In the genomic region with DNA sequence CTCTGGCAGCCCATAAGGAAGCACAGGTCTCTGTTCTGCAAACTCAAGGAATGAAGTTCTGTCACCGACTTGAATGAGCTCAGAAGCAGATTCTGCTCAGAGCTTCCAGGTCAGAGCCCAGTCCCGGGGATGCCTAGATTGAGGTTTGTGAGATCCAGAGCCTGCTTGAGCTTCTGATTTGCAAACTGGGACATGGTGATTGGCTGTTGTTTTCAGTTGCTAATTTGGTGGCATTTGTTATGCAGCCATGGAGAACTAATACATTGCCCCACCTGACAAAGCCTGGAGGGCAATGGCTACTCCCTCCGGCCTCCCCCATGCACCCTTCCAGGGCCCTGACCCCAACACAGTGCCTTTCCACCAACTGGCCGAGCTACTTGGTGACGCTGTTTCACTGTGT, we compare ENCODE assay signal across 24 cellular contexts.
"Had no signal": no experiment of that assay in that cellular context is flagged by ENCODE, and none has a peak within 500 bp of the region (broad histone marks: within the 10 kb centered on the region; RNA-seq: fewer than 3 reads in every experiment).

No MANE protein-coding gene starts in this region.

- H3K4me1 Mint-ChIP-seq: activated naive CD4-positive, alpha-beta T cell treated with anti-CD3 and anti-CD28 coated beads, Interleukin-2, amount 10 ng/mL, durations not matched to agents 7 days and 5 days; activated naive CD8-positive, alpha-beta T cell treated with anti-CD3 and anti-CD28 coated beads, Interleukin-2, amount 50 U/mL, for 24 hours; immature natural killer cell; nephron; T-helper 17 cell had no signal

- H3K36me3 Mint-ChIP-seq: activated CD4-positive, alpha-beta memory T cell treated with anti-CD3 and anti-CD28 coated beads for 36 hours; activated naive CD4-positive, alpha-beta T cell treated with anti-CD3 and anti-CD28 coated beads, Interleukin-2, amount 10 ng/mL, durations not matched to agents 7 days and 5 days; type B pancreatic cell had no signal

- H3K4me3 Mint-ChIP-seq: activated CD4-positive, alpha-beta memory T cell treated with anti-CD3 and anti-CD28 coated beads for 36 hours; activated naive CD4-positive, alpha-beta T cell treated with anti-CD3 and anti-CD28 coated beads, Interleukin-2, amount 10 ng/mL, durations not matched to agents 7 days and 5 days; activated naive CD8-positive, alpha-beta T cell treated with anti-CD3 and anti-CD28 coated beads, Interleukin-2, amount 50 U/mL, for 24 hours; dendritic cell treated with granulocyte-macrophage colony-stimulating factor and Interleukin-4, amounts not matched to agents 40 ng/mL and 50 ng/mL, for 4 days; immature natural killer cell; nephron; T-helper 17 cell; type B pancreatic cell had no signal

- H3K27me3 Mint-ChIP-seq: activated CD4-positive, alpha-beta memory T cell treated with anti-CD3 and anti-CD28 coated beads for 36 hours; activated naive CD4-positive, alpha-beta T cell treated with anti-CD3 and anti-CD28 coated beads, Interleukin-2, amount 10 ng/mL, durations not matched to agents 7 days and 5 days; activated naive CD8-positive, alpha-beta T cell treated with anti-CD3 and anti-CD28 coated beads, Interleukin-2, amount 50 U/mL, for 24 hours; dendritic cell treated with granulocyte-macrophage colony-stimulating factor and Interleukin-4, amounts not matched to agents 40 ng/mL and 50 ng/mL, for 4 days; T-helper 17 cell had no signal

- H3K27ac Mint-ChIP-seq: activated CD4-positive, alpha-beta memory T cell treated with anti-CD3 and anti-CD28 coated beads for 36 hours; activated naive CD4-positive, alpha-beta T cell treated with anti-CD3 and anti-CD28 coated beads, Interleukin-2, amount 10 ng/mL, durations not matched to agents 7 days and 5 days; activated naive CD8-positive, alpha-beta T cell treated with anti-CD3 and anti-CD28 coated beads, Interleukin-2, amount 50 U/mL, for 24 hours; dendritic cell treated with granulocyte-macrophage colony-stimulating factor and Interleukin-4, amounts not matched to agents 40 ng/mL and 50 ng/mL, for 4 days; immature natural killer cell; nephron; T-helper 17 cell; type B pancreatic cell had no signal

- H3K27me3 ChIP-seq: body of pancreas, spleen, testis, vagina had no signal

- H3K9me3 ChIP-seq: body of pancreas, testis, vagina had no signal

- H3K9me3 Mint-ChIP-seq: activated naive CD4-positive, alpha-beta T cell treated with anti-CD3 and anti-CD28 coated beads, Interleukin-2, amount 10 ng/mL, durations not matched to agents 7 days and 5 days; type B pancreatic cell had no signal

- H3K4me1 ChIP-seq: body of pancreas, spleen, testis, vagina had no signal

- H3K4me3 ChIP-seq: body of pancreas, spleen, testis, vagina had no signal

- H3K36me3 ChIP-seq: spleen, vagina had no signal

- H3K27ac ChIP-seq: body of pancreas, spleen, testis, vagina had no signal

- DNase-seq: activated CD4-positive, alpha-beta memory T cell treated with anti-CD3 and anti-CD28 coated beads for 36 hours; activated CD4-positive, alpha-beta T cell treated with anti-CD3 and anti-CD28 coated beads for 4 hours; activated CD4-positive, CD25-positive, alpha-beta regulatory T cell; activated effector memory CD4-positive, alpha-beta T cell treated with anti-CD3 and anti-CD28 coated beads, Interleukin-2, amount 50 U/mL, for 16 hours; activated naive CD4-positive, alpha-beta T cell treated with anti-CD3 and anti-CD28 coated beads, Interleukin-2, amount 10 ng/mL, durations not matched to agents 7 days and 5 days; activated naive CD8-positive, alpha-beta T cell treated with anti-CD3 and anti-CD28 coated beads, Interleukin-2, amount 50 U/mL, for 24 hours; activated T-cell treated with anti-CD3 and anti-CD28 coated beads for 4 hours; body of pancreas; effector CD4-positive, alpha-beta T cell; erythroblast; foreskin fibroblast; immature natural killer cell; left ventricle myocardium superior; mammary epithelial cell; spleen; stimulated activated CD4-positive, alpha-beta T cell treated with anti-CD3 and anti-CD28 coated beads, Interleukin-4, amount 100 ng/mL, for 1 hour; stimulated activated naive CD4-positive, alpha-beta T cell; SW 1271; T-helper 17 cell; testis had no signal
